9 cellular contexts compared by ENCODE assay signal in the genomic region with DNA sequence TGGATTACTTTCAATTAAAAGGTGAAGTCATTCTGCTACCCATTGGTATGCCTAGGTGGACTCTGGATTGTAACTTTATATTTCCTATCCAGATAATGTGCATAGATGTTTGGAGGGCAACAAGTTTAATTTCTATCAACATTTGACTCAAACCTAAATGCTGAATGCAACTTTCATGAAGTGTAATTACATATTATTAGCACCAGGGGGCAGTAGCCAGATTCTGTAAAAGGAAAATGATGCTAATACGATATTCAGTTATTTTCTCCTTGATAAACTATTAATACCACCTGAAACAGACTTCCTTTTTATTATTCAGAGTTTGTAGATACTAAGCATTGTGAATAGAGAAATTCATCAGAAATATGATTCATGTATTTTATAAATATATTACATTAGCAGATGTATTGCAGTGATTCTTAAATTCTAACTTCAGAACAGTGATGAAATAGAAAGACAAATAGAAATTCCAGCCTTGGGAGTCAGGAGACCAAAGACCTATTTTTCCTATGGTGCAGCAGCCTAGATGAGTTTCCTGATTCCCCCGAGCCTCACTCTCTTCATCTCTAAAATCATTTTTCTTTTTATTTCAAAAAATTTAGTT.
DNase-seq lines count a peak whose midpoint lies in the region; ATAC-seq, FAIRE-seq and TF ChIP-seq lines count a peak whose summit lies in the region.
"Had no signal": no experiment of that assay in that cellular context is flagged by ENCODE, and none has a peak within 500 bp of the region (broad histone marks: within the 10 kb centered on the region; RNA-seq: fewer than 3 reads in every experiment).

No MANE protein-coding gene starts in this region.

- FAIRE-seq in GM18507 (lab: Jason Lieb, UNC) = peak; percentile 69

- H3K4me3 ChIP-seq in PC-3 (ENCODE audit: low read length) (no peak overlapping the region), stomach (no peak overlapping the region)
- H3K4me3 ChIP-seq: HAP-1 had no signal

- 41 to 46% (median 42%) methylated on average over 2 of the region's 2 CpGs for WGBS in stomach, 5 donors

- POLR2A ChIA-PET in PC-3 (lab: Charles Lee; ENCODE audit: unreplicated experiment) = interaction anchor here (0.7 kb wide), 1 partner anchor 501 kb away, joined by 3 read pairs; no protein-coding TSS in a partner anchor
- POLR2A ChIA-PET in HEK293T (lab: Yijun Ruan, JAX) = no interaction called here

- H3K27ac ChIP-seq in PC-3 (ENCODE audit: low read length) (no peak overlapping the region), stomach (no peak overlapping the region)

- H3K36me3 ChIP-seq in PC-3 (ENCODE audit: low read depth, low read length) (no peaks in the 10 kb centered on the region), stomach (no peaks in the 10 kb centered on the region)
- H3K36me3 ChIP-seq: HAP-1 had no signal

- BruUV-seq in PC-3 (replicated peaks; lab: Mats Ljungman, UMichigan) = no TSS peak

- TF ChIP-seq EP300 in stomach (IDR thresholded peaks at IDR 0.05) = no peak

- H3K9ac ChIP-seq in PC-3 (ENCODE audit: low read length) = no peak overlapping the region

- intact Hi-C loops in PC-3 (cut with micrococcal nuclease) = loop anchor here (1.0 to 10.0 kb wide), 3 partner anchors 50 to 230 kb away; no protein-coding TSS in a partner anchor
- intact Hi-C loops in stomach (cut with DNase I; ENCODE audit: low total_unique reads) = loop anchor here (5.0 kb wide), 1 partner anchor 233 kb away; no protein-coding TSS in a partner anchor

- H3K9me3 ChIP-seq in PC-3 (ENCODE audit: low read length) (no peaks in the 10 kb centered on the region), stomach (peaks cover 0 to 6% (median 0%) of the 10 kb centered on the region in 4 donors)
- H3K9me3 ChIP-seq: HAP-1 had no signal

- H3K4me2 ChIP-seq in PC-3 (ENCODE audit: low read length) = no peak overlapping the region

- in situ Hi-C loops in ACHN (cut with HindIII; ENCODE audit: low pct_ligation_motif_present, low pct_unique_long_range_greater_than_20kb, low sequenced_read_pairs) = no loop called here

- H3K4me1 ChIP-seq in PC-3 (ENCODE audit: insufficient read depth, low read length) = peaks cover 9% of the 10 kb centered on the region
- no peaks in the 10 kb centered on the region for H3K4me1 ChIP-seq in stomach

- CTCF ChIA-PET in PC-3 (lab: Charles Lee) (no interaction called here), HEK293T (lab: Yijun Ruan, JAX) (no interaction called here)

- no peaks in the 10 kb centered on the region for H3K9me2 ChIP-seq in PC-3 (replicated peaks; ENCODE audit: low read length)

- peak; percentile 72 for TF ChIP-seq CTCF in PC-3 (conservative IDR thresholded peaks at IDR 0.05; ENCODE audit: low read depth, low read length)
- peak in 5 of 7 experiments; percentile 13 to 78 (median 68) for TF ChIP-seq CTCF in stomach (IDR thresholded peaks at IDR 0.05)

- H3K27me3 ChIP-seq in PC-3 (ENCODE audit: low read length) = no peaks in the 10 kb centered on the region
- no peaks in the 10 kb centered on the region for H3K27me3 ChIP-seq in stomach

- no peak overlapping the region for H2AFZ ChIP-seq in PC-3 (ENCODE audit: low read length)

- H3K79me2 ChIP-seq in PC-3 (ENCODE audit: low read length) = no peaks in the 10 kb centered on the region

- no peaks in the 10 kb centered on the region for H4K20me1 ChIP-seq in PC-3 (ENCODE audit: low read length)

- DNase-seq in ACHN (peak; percentile 44), GM18507 (ENCODE audit: extremely low spot score, insufficient read length, low read depth) (no peak), PC-3 (peak; percentile 38), fibroblast of the conjunctiva (ENCODE audit: low read depth) (peak; percentile 9), stomach (no peak), HEK293T (ENCODE audit: extremely low spot score) (no peak)
- no peak for DNase-seq in activated T-cell treated with anti-CD3 and anti-CD28 coated beads, Interleukin-2, amount 50 U/mL, for 48 hours

- no peak for TF ChIP-seq POLR2A in stomach (IDR thresholded peaks at IDR 0.05)

- H3F3A ChIP-seq in PC-3 (ENCODE audit: low read length, unreplicated experiment) = no peaks in the 10 kb centered on the region

- ATAC-seq in PC-3 (no peak), HG02623 (IDR thresholded peaks at IDR 0.05; ENCODE audit: unreplicated experiment) (no peak)

TF ChIP-seq in HEK293T, 16 proteins besides CTCF, POLR2A, EP300 and RAD21:
- no peak for TF ChIP-seq BHLHE40 (IDR thresholded peaks at IDR 0.05; ENCODE audit: borderline replicate concordance)
- no peak for TF ChIP-seq ARNT (IDR thresholded peaks at IDR 0.05)
- TF ChIP-seq ZNF384 (IDR thresholded peaks at IDR 0.05) = no peak
- TF ChIP-seq SP1 (IDR thresholded peaks at IDR 0.05) = no peak

Comparison
In these comparisons a context has a peak if more than half of its experiments do, and no peak if none do; other contexts are left out.
1. DNase-seq: peak in ACHN (single experiment), PC-3 (single experiment) and fibroblast of the conjunctiva (single experiment); none in GM18507 (single experiment), stomach (single experiment), activated T-cell treated with anti-CD3 and anti-CD28 coated beads, Interleukin-2, amount 50 U/mL, for 48 hours (0 of 2) and HEK293T (single experiment).